In the genomic region with DNA sequence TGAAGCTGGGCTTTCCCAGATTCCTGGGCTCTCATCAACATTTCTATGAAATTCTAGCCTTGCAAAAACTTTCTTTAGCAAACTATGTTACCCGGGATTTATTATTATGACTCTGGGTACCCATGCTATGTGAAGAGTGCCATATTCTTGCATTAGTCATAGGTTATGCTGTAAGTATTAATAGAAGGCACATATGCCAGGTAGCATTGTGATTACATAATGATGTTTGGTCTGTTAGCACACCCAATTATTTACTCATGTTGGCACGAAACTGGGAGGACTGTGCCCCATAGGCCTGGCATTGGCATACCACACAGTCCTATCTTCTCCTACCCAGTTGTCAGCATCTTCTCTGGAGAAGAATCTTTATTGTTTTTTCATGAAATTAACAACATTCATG, we compare ENCODE assay signal across 21 cellular contexts.
"Had no signal": no experiment of that assay in that cellular context is flagged by ENCODE, and none has a peak within 500 bp of the region (broad histone marks: within the 10 kb centered on the region; RNA-seq: fewer than 3 reads in every experiment).

No MANE protein-coding gene starts in this region.

- ATAC-seq: activated CD4-positive, CD25-positive, alpha-beta regulatory T cell treated with anti-CD3 and anti-CD28 coated beads, Interleukin-2, amount 50 U/mL, for 24 hours; activated CD8-positive, alpha-beta T cell treated with anti-CD3 and anti-CD28 coated beads, Interleukin-2, amount 10 ng/mL, durations not matched to agents 7 days and 5 days; SK-N-SH treated with all-trans-retinoic acid at 6 μM for 48 hours had no signal

- H3K9me3 ChIP-seq: SJSA1 had no signal

- DNase-seq: activated CD4-positive, alpha-beta T cell treated with anti-CD3 and anti-CD28 coated beads for 4 hours; activated CD8-positive, alpha-beta memory T cell treated with anti-CD3 and anti-CD28 coated beads, Interleukin-2, amount 50 U/mL, for 48 hours; activated CD8-positive, alpha-beta T cell treated with anti-CD3 and anti-CD28 coated beads, Interleukin-2, amount 10 ng/mL, durations not matched to agents 7 days and 5 days; activated naive CD4-positive, alpha-beta T cell treated with anti-CD3 and anti-CD28 coated beads, Interleukin-2, amount 50 U/mL, for 16 hours; activated T-cell treated with anti-CD3 and anti-CD28 coated beads, Interleukin-2, amount 50 U/mL, for 1 hour; aorta; central memory CD4-positive, alpha-beta T cell; MM.1S; NCI-H1105 treated with DMSO at 0.1 percent for 48 hours; NCI-H1436 treated with DMSO at 0.1 percent for 48 hours; NCI-H187; NCI-H2081; NCI-H446; NCI-H524; SHP77; SW 1271 had no signal

- H3K4me2 ChIP-seq: KMS-11 had no signal

- H3K9ac ChIP-seq: KMS-11 had no signal

- H3K27ac Mint-ChIP-seq: activated CD8-positive, alpha-beta T cell treated with anti-CD3 and anti-CD28 coated beads, Interleukin-2, amount 10 ng/mL, durations not matched to agents 7 days and 5 days; T-helper 2 cell treated with Interferon-gamma antibody and Interleukin-4, amounts not matched to agents 5 μg/mL and 100 μg/mL, for 36 hours had no signal

- H3K4me3 Mint-ChIP-seq: activated CD8-positive, alpha-beta T cell treated with anti-CD3 and anti-CD28 coated beads, Interleukin-2, amount 10 ng/mL, durations not matched to agents 7 days and 5 days; T-helper 2 cell treated with Interferon-gamma antibody and Interleukin-4, amounts not matched to agents 5 μg/mL and 100 μg/mL, for 36 hours had no signal

- H3K27me3 ChIP-seq: SJSA1 had no signal

- H3K27ac ChIP-seq: KMS-11, SJSA1 had no signal

- H3K36me3 ChIP-seq: SJSA1 had no signal

- H3K9me3 Mint-ChIP-seq: T-helper 2 cell treated with Interferon-gamma antibody and Interleukin-4, amounts not matched to agents 5 μg/mL and 100 μg/mL, for 36 hours had no signal

- H3K4me3 ChIP-seq: SJSA1 had no signal
